23 cellular contexts compared by ENCODE assay signal in the genomic region with DNA sequence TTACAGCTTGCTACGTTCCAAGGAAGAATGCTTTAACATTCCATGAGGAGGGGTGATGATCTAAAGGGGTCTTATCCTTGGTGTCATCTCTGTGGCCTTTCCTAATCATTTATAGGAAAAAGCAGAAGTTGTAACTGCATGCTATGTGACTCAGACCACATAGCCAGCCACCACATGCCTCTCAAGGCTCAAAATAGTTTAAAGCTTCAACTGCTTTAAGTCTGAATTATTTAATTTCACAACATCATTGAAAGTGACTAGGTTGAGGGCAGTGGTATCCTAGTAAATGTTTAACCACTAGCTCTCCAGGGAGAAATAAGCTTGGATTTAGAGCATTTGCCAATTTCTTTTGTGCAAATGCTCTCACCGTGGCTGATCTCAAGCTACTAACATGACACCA. TPM values are rescaled to one million over a fixed set of nuclear protein-coding genes. Genes with fewer than 3 reads are reported as not detected.
"Had no signal": no experiment of that assay in that cellular context is flagged by ENCODE, and none has a peak within 500 bp of the region (broad histone marks: within the 10 kb centered on the region; RNA-seq: fewer than 3 reads in every experiment).

No MANE protein-coding gene starts in this region.

- H3K4me3 ChIP-seq: ascending aorta, dorsolateral prefrontal cortex, esophagus squamous epithelium, gastrocnemius medialis, neural progenitor cell, upper lobe of left lung had no signal

- H3K4me1 ChIP-seq: ascending aorta, esophagus squamous epithelium, gastrocnemius medialis, neural progenitor cell, upper lobe of left lung had no signal

- H3K36me3 ChIP-seq: ascending aorta, esophagus squamous epithelium, gastrocnemius medialis, neural progenitor cell, upper lobe of left lung had no signal

- DNase-seq: activated T-cell treated with anti-CD3 and anti-CD28 coated beads, Interleukin-2, amount 50 U/mL, for 1 hour; dorsolateral prefrontal cortex; esophagus squamous epithelium; gastrocnemius medialis; hypothalamus; left ventricle myocardium superior; mammary epithelial cell; naive thymus-derived CD8-positive, alpha-beta T cell; posterior cingulate gyrus; stimulated activated CD4-positive, alpha-beta T cell treated with anti-CD3 and anti-CD28 coated beads, Interleukin-4, amount 100 ng/mL, for 24 hours; stimulated activated naive CD8-positive, alpha-beta T cell treated with anti-CD3 and anti-CD28 coated beads, Interleukin-15, Interleukin-2, amounts not matched to agents 100 U/mL and 50 U/mL, for 24 hours; T-helper 2 cell; upper lobe of left lung had no signal

- ATAC-seq: activated naive CD4-positive, alpha-beta T cell treated with anti-CD3 and anti-CD28 coated beads, Interleukin-2, amount 50 U/mL, for 72 hours; activated T-helper 17 cell treated with anti-CD3 and anti-CD28 coated beads, Interleukin-2, amount 50 U/mL, for 72 hours; gastrocnemius medialis; left ventricle myocardium superior; naive thymus-derived CD8-positive, alpha-beta T cell; sciatic nerve; stimulated activated naive CD8-positive, alpha-beta T cell treated with anti-CD3 and anti-CD28 coated beads, Interleukin-15, Interleukin-2, amounts not matched to agents 100 U/mL and 50 U/mL, for 24 hours; WTC11 had no signal

- H3K9me3 ChIP-seq: ascending aorta, esophagus squamous epithelium, gastrocnemius medialis, upper lobe of left lung had no signal

- H3K27me3 ChIP-seq: ascending aorta, gastrocnemius medialis, neural progenitor cell, upper lobe of left lung had no signal

- FAIRE-seq: colon had no signal

- H3K27ac ChIP-seq: ascending aorta, dorsolateral prefrontal cortex, esophagus squamous epithelium, gastrocnemius medialis, neural progenitor cell, upper lobe of left lung had no signal

RNA-seq across cellular contexts. Expression of a gene that starts 29.7 kb away (rescaled TPM):
- total RNA-seq: activated naive CD4-positive, alpha-beta T cell treated with anti-CD3 and anti-CD28 coated beads, Interleukin-2, amount 50 U/mL, for 72 hours; activated T-helper 17 cell treated with anti-CD3 and anti-CD28 coated beads, Interleukin-2, amount 50 U/mL, for 72 hours; ascending aorta; esophagus squamous epithelium; gastrocnemius medialis; left ventricle myocardium superior; mammary epithelial cell; mesothelial cell of epicardium; naive thymus-derived CD8-positive, alpha-beta T cell; omental fat pad; sciatic nerve; subcutaneous adipose tissue; upper lobe of left lung; WTC11 had no signal
